ENCODE assay signal across 15 cellular contexts in genomic region chr14:106069786-106070185, GRCh38.
DNase-seq lines count a peak whose midpoint lies in the region; ATAC-seq and TF ChIP-seq lines count a peak whose summit lies in the region.
"Had no signal": no experiment of that assay in that cellular context is flagged by ENCODE, and none has a peak within 500 bp of the region (broad histone marks: within the 10 kb centered on the region; RNA-seq: fewer than 3 reads in every experiment).

No MANE protein-coding gene starts in this region.

- H3K4me1 ChIP-seq in gastroesophageal sphincter: no peaks in the 10 kb centered on the region

- TF ChIP-seq CTCF in gastroesophageal sphincter (IDR thresholded peaks at IDR 0.05): no peak

- peaks cover 29% of the 10 kb centered on the region for H3K27me3 Mint-ChIP-seq in activated T-cell treated with anti-CD3 and anti-CD28 coated beads, Interleukin-2, amount 50 U/mL, for 4 hours (ENCODE audit: low read depth)
- peaks cover 29% of the 10 kb centered on the region for H3K27me3 Mint-ChIP-seq in activated T-helper 17 cell treated with anti-CD3 and anti-CD28 coated beads, Interleukin-2, amount 50 U/mL, for 72 hours

- no peaks in the 10 kb centered on the region for H3K9me3 Mint-ChIP-seq in activated T-cell treated with anti-CD3 and anti-CD28 coated beads, Interleukin-2, amount 50 U/mL, for 4 hours
- H3K9me3 Mint-ChIP-seq in activated T-helper 17 cell treated with anti-CD3 and anti-CD28 coated beads, Interleukin-2, amount 50 U/mL, for 72 hours: no peaks in the 10 kb centered on the region
- H3K9me3 Mint-ChIP-seq in stimulated activated effector memory CD8-positive, alpha-beta T cell treated with anti-CD3 and anti-CD28 coated beads, Interleukin-12 subunit alpha, Interleukin-12 subunit beta, amount 100 ng/mL, for 72 hours: no peaks in the 10 kb centered on the region

- H3K9me3 ChIP-seq in KOPT-K1 (ENCODE audit: insufficient read depth, low read length, poor library complexity, severe bottlenecking): peaks cover 11% of the 10 kb centered on the region
- no peaks in the 10 kb centered on the region for H3K9me3 ChIP-seq in gastroesophageal sphincter

- H3K4me3 Mint-ChIP-seq in activated T-cell treated with anti-CD3 and anti-CD28 coated beads, Interleukin-2, amount 50 U/mL, for 4 hours: no peak overlapping the region
- peak overlapping the region; percentile 51 for H3K4me3 Mint-ChIP-seq in activated T-helper 17 cell treated with anti-CD3 and anti-CD28 coated beads, Interleukin-2, amount 50 U/mL, for 72 hours
- H3K4me3 Mint-ChIP-seq in stimulated activated effector memory CD8-positive, alpha-beta T cell treated with anti-CD3 and anti-CD28 coated beads, Interleukin-12 subunit alpha, Interleukin-12 subunit beta, amount 100 ng/mL, for 72 hours: no peak overlapping the region
- H3K4me3 Mint-ChIP-seq: CD4-positive, CD25-positive, alpha-beta regulatory T cell; H9 had no signal

- peak; percentile 82 to 83 for ATAC-seq in activated T-cell treated with anti-CD3 and anti-CD28 coated beads, Interleukin-2, amount 50 U/mL, for 4 hours
- peak; percentile 83 for ATAC-seq in activated T-helper 17 cell treated with anti-CD3 and anti-CD28 coated beads, Interleukin-2, amount 50 U/mL, for 72 hours (replicated peaks)
- peak; percentile 90 for ATAC-seq in stimulated activated effector memory CD8-positive, alpha-beta T cell treated with anti-CD3 and anti-CD28 coated beads, Interleukin-12 subunit alpha, Interleukin-12 subunit beta, amount 100 ng/mL, for 72 hours
- ATAC-seq in gastroesophageal sphincter: no peak

- TF ChIP-seq POLR2A in gastroesophageal sphincter (IDR thresholded peaks at IDR 0.05): no peak

- H3K4me1 Mint-ChIP-seq in activated T-cell treated with anti-CD3 and anti-CD28 coated beads, Interleukin-2, amount 50 U/mL, for 4 hours (ENCODE audit: low read depth): peaks cover 9% of the 10 kb centered on the region
- H3K4me1 Mint-ChIP-seq in activated T-helper 17 cell treated with anti-CD3 and anti-CD28 coated beads, Interleukin-2, amount 50 U/mL, for 72 hours: peaks cover 12% of the 10 kb centered on the region
- peaks cover 12% of the 10 kb centered on the region for H3K4me1 Mint-ChIP-seq in stimulated activated effector memory CD8-positive, alpha-beta T cell treated with anti-CD3 and anti-CD28 coated beads, Interleukin-12 subunit alpha, Interleukin-12 subunit beta, amount 100 ng/mL, for 72 hours
- H3K4me1 Mint-ChIP-seq: H9 had no signal

- H3K36me3 ChIP-seq in KOPT-K1 (ENCODE audit: insufficient read depth, low read length) (no peaks in the 10 kb centered on the region), gastroesophageal sphincter (no peaks in the 10 kb centered on the region)

- no peaks in the 10 kb centered on the region for H3K36me3 Mint-ChIP-seq in activated T-cell treated with anti-CD3 and anti-CD28 coated beads, Interleukin-2, amount 50 U/mL, for 4 hours (ENCODE audit: insufficient read depth)
- H3K36me3 Mint-ChIP-seq in activated T-helper 17 cell treated with anti-CD3 and anti-CD28 coated beads, Interleukin-2, amount 50 U/mL, for 72 hours (ENCODE audit: low read depth): no peaks in the 10 kb centered on the region
- H3K36me3 Mint-ChIP-seq in stimulated activated effector memory CD8-positive, alpha-beta T cell treated with anti-CD3 and anti-CD28 coated beads, Interleukin-12 subunit alpha, Interleukin-12 subunit beta, amount 100 ng/mL, for 72 hours: no peaks in the 10 kb centered on the region
- H3K36me3 Mint-ChIP-seq: CD4-positive, CD25-positive, alpha-beta regulatory T cell had no signal

- no peak for DNase-seq in activated T-cell treated with anti-CD3 and anti-CD28 coated beads, Interleukin-2, amount 50 U/mL, for 4 hours
- DNase-seq in activated T-cell treated with anti-CD3 and anti-CD28 coated beads for 4 hours (no peak), germinal center (ENCODE audit: low spot score) (no peak)
- no peak for DNase-seq in stimulated activated effector memory CD8-positive, alpha-beta T cell treated with anti-CD3 and anti-CD28 coated beads, Interleukin-12 subunit alpha, Interleukin-12 subunit beta, amount 100 ng/mL, for 72 hours (ENCODE audit: low spot score in 2 of 2)
- DNase-seq: AML-193; Calu3; CD4-positive, CD25-positive, alpha-beta regulatory T cell; H9; Kasumi-1; NCI-H1417 treated with DMSO at 0.1 percent for 48 hours; NCI-H2029 treated with DMSO at 0.1 percent for 48 hours; NCI-H510A treated with DMSO at 0.1 percent for 48 hours had no signal

- TF ChIP-seq EP300 in gastroesophageal sphincter (IDR thresholded peaks at IDR 0.05): no peak

- WGBS in gastroesophageal sphincter (ENCODE audit: low coverage in 1 of 2), 2 donors: 8 to 43% methylated on average over 1 of the region's 1 CpG

- H3K4me3 ChIP-seq in gastroesophageal sphincter: no peak overlapping the region

- H3K27ac ChIP-seq in KOPT-K1 (ENCODE audit: low read depth, low read length, poor library complexity, severe bottlenecking) (peak overlapping the region; percentile 8), gastroesophageal sphincter (no peak overlapping the region)

- H3K27me3 ChIP-seq in gastroesophageal sphincter: peaks cover 2% of the 10 kb centered on the region

- H3K27ac Mint-ChIP-seq in activated T-helper 17 cell treated with anti-CD3 and anti-CD28 coated beads, Interleukin-2, amount 50 U/mL, for 72 hours: peak overlapping the region; percentile 84
- peak overlapping the region; percentile 13 for H3K27ac Mint-ChIP-seq in stimulated activated effector memory CD8-positive, alpha-beta T cell treated with anti-CD3 and anti-CD28 coated beads, Interleukin-12 subunit alpha, Interleukin-12 subunit beta, amount 100 ng/mL, for 72 hours
- H3K27ac Mint-ChIP-seq: CD4-positive, CD25-positive, alpha-beta regulatory T cell; H9 had no signal
